In the genomic region with DNA sequence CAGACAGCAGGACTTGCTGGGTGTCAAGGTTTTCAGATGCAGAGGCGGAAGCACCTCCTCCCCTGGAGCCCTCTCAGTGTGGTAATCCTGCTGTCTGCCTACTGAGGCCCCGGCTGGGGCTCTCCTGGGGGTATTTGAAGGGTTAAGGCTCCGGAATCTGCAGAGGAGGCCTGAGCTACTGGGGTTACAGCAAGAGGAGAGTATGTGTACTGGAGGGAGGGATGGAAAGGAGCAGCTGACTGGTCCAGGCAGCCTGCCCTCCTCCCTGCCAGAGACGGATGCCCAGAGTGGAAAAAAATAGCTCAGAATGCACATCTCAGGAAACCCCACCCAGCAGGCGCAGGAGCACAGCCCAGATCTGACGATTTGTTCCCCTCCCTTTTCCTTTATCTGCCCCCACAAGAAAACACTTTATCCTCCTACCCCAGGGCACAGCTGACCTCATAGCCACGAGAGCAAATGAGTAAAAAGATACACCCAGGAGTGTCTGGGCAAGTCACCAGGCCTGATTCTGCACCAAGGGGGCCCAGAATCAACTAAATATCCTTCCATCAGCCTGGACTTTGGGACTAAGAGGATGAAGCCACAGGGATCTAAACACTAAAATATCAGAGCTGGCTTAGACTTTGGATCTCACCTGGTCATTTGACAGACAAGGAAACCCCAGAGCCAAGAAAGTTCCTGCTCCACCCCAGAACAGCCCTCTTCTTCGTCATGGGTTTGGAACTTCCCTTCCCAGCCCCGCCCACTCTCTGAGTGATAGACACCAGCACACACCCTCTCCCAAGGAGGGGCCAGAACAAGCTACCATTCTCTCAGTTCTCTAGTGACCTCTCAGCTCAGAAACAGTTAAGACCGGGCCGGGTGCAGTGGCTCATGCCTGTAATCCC, we compare ENCODE assay signal across 1 cellular context.
TF ChIP-seq lines count a peak whose summit lies in the region.

No MANE protein-coding gene starts in this region.

TF ChIP-seq in HepG2, 621 proteins besides CTCF, POLR2A, EP300 and RAD21 (continued from another document and continues in another):
- TF ChIP-seq ZNF776 (CRISPR knock-in tag; IDR thresholded peaks at IDR 0.05) (no peak), SALL2 (CRISPR knock-in tag; IDR thresholded peaks at IDR 0.05) (no peak), ZNF101 (CRISPR knock-in tag; IDR thresholded peaks at IDR 0.05; ENCODE audit: borderline replicate concordance, low read depth) (no peak), ATF7 (IDR thresholded peaks at IDR 0.05) (no peak), ATF7 (CRISPR knock-in tag; IDR thresholded peaks at IDR 0.05) (0 out of 2 replicates have a peak, but pooled peaks have one; percentile 14), ZNF329 (CRISPR knock-in tag; IDR thresholded peaks at IDR 0.05; ENCODE audit: low read depth) (no peak), TEAD3 (CRISPR knock-in tag; optimal IDR thresholded peaks at IDR 0.05; ENCODE audit: borderline replicate concordance) (peak; percentile 64), PLRG1 (conservative IDR thresholded peaks at IDR 0.05) (no peak), ZBTB7A (CRISPR knock-in tag; IDR thresholded peaks at IDR 0.05) (no peak), ZNF33B (CRISPR knock-in tag; IDR thresholded peaks at IDR 0.05) (no peak), ZSCAN9 (CRISPR knock-in tag; IDR thresholded peaks at IDR 0.05; ENCODE audit: borderline replicate concordance) (no peak), TGIF2 (CRISPR knock-in tag; IDR thresholded peaks at IDR 0.05) (peak; percentile 61), ZBTB1 (CRISPR knock-in tag; IDR thresholded peaks at IDR 0.05; ENCODE audit: borderline replicate concordance) (no peak), CBX1 (IDR thresholded peaks at IDR 0.05; ENCODE audit: low read depth) (no peak), ZNF768 (CRISPR knock-in tag; IDR thresholded peaks at IDR 0.05) (no peak), ZFYVE20 (CRISPR knock-in tag; IDR thresholded peaks at IDR 0.05; ENCODE audit: borderline replicate concordance, low read depth) (no peak), MTA1 (CRISPR knock-in tag; IDR thresholded peaks at IDR 0.05; ENCODE audit: borderline replicate concordance) (no peak), ASH2L (IDR thresholded peaks at IDR 0.05; ENCODE audit: insufficient read length, low read depth, low read length) (peak; percentile 49), PHF20 (CRISPR knock-in tag; IDR thresholded peaks at IDR 0.05) (no peak), ZNF816 (CRISPR knock-in tag; IDR thresholded peaks at IDR 0.05; ENCODE audit: borderline replicate concordance) (no peak), MXI1 (IDR thresholded peaks at IDR 0.05; ENCODE audit: borderline replicate concordance, low read depth, low read length) (peak; percentile 53; the same call in 1 of the 3 replicates), ZNF335 (CRISPR knock-in tag; IDR thresholded peaks at IDR 0.05) (no peak), ZMAT3 (CRISPR knock-in tag; conservative IDR thresholded peaks at IDR 0.05) (no peak), GATAD1 (CRISPR knock-in tag; IDR thresholded peaks at IDR 0.05) (no peak), ELF3 (CRISPR knock-in tag; IDR thresholded peaks at IDR 0.05) (peak; percentile 85), SOX5 (CRISPR knock-in tag; IDR thresholded peaks at IDR 0.05; ENCODE audit: borderline replicate concordance) (no peak; the same call in 1 of the 2 replicates), SRY (CRISPR knock-in tag; IDR thresholded peaks at IDR 0.05) (no peak), ZNF550 (CRISPR knock-in tag; IDR thresholded peaks at IDR 0.05; ENCODE audit: borderline replicate concordance) (no peak), ZNF883 (CRISPR knock-in tag; IDR thresholded peaks at IDR 0.05; ENCODE audit: not compliant biosample characterization) (no peak), SALL1 (CRISPR knock-in tag; IDR thresholded peaks at IDR 0.05) (peak; percentile 34; the same call in 1 of the 2 replicates), THYN1 (CRISPR knock-in tag; IDR thresholded peaks at IDR 0.05; ENCODE audit: borderline replicate concordance, low read depth) (no peak), KDM1A (CRISPR knock-in tag; IDR thresholded peaks at IDR 0.05) (no peak), ARID2 (CRISPR knock-in tag; IDR thresholded peaks at IDR 0.05; ENCODE audit: borderline replicate concordance) (no peak), ZNF781 (CRISPR knock-in tag; IDR thresholded peaks at IDR 0.05; ENCODE audit: borderline replicate concordance, not compliant biosample characterization) (no peak)
- TF ChIP-seq, protein P1, sequence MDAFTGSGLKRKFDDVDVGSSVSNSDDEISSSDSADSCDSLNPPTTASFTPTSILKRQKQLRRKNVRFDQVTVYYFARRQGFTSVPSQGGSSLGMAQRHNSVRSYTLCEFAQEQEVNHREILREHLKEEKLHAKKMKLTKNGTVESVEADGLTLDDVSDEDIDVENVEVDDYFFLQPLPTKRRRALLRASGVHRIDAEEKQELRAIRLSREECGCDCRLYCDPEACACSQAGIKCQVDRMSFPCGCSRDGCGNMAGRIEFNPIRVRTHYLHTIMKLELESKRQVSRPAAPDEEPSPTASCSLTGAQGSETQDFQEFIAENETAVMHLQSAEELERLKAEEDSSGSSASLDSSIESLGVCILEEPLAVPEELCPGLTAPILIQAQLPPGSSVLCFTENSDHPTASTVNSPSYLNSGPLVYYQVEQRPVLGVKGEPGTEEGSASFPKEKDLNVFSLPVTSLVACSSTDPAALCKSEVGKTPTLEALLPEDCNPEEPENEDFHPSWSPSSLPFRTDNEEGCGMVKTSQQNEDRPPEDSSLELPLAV (CRISPR knock-in tag; conservative IDR thresholded peaks at IDR 0.05; ENCODE audit: low read depth) = no peak
- TF ChIP-seq, protein P2, sequence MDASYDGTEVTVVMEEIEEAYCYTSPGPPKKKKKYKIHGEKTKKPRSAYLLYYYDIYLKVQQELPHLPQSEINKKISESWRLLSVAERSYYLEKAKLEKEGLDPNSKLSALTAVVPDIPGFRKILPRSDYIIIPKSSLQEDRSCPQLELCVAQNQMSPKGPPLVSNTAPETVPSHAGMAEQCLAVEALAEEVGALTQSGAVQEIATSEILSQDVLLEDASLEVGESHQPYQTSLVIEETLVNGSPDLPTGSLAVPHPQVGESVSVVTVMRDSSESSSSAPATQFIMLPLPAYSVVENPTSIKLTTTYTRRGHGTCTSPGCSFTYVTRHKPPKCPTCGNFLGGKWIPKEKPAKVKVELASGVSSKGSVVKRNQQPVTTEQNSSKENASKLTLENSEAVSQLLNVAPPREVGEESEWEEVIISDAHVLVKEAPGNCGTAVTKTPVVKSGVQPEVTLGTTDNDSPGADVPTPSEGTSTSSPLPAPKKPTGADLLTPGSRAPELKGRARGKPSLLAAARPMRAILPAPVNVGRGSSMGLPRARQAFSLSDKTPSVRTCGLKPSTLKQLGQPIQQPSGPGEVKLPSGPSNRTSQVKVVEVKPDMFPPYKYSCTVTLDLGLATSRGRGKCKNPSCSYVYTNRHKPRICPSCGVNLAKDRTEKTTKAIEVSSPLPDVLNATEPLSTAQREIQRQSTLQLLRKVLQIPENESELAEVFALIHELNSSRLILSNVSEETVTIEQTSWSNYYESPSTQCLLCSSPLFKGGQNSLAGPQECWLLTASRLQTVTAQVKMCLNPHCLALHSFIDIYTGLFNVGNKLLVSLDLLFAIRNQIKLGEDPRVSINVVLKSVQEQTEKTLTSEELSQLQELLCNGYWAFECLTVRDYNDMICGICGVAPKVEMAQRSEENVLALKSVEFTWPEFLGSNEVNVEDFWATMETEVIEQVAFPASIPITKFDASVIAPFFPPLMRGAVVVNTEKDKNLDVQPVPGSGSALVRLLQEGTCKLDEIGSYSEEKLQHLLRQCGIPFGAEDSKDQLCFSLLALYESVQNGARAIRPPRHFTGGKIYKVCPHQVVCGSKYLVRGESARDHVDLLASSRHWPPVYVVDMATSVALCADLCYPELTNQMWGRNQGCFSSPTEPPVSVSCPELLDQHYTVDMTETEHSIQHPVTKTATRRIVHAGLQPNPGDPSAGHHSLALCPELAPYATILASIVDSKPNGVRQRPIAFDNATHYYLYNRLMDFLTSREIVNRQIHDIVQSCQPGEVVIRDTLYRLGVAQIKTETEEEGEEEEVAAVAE (CRISPR knock-in tag; IDR thresholded peaks at IDR 0.05; ENCODE audit: borderline replicate concordance) = no peak
- TF ChIP-seq, protein P3, sequence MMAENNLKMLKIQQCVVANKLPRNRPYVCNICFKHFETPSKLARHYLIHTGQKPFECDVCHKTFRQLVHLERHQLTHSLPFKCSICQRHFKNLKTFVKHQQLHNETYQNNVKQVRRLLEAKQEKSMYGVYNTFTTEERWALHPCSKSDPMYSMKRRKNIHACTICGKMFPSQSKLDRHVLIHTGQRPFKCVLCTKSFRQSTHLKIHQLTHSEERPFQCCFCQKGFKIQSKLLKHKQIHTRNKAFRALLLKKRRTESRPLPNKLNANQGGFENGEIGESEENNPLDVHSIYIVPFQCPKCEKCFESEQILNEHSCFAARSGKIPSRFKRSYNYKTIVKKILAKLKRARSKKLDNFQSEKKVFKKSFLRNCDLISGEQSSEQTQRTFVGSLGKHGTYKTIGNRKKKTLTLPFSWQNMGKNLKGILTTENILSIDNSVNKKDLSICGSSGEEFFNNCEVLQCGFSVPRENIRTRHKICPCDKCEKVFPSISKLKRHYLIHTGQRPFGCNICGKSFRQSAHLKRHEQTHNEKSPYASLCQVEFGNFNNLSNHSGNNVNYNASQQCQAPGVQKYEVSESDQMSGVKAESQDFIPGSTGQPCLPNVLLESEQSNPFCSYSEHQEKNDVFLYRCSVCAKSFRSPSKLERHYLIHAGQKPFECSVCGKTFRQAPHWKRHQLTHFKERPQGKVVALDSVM (CRISPR knock-in tag; IDR thresholded peaks at IDR 0.05) = no peak
- TF ChIP-seq, protein P4, sequence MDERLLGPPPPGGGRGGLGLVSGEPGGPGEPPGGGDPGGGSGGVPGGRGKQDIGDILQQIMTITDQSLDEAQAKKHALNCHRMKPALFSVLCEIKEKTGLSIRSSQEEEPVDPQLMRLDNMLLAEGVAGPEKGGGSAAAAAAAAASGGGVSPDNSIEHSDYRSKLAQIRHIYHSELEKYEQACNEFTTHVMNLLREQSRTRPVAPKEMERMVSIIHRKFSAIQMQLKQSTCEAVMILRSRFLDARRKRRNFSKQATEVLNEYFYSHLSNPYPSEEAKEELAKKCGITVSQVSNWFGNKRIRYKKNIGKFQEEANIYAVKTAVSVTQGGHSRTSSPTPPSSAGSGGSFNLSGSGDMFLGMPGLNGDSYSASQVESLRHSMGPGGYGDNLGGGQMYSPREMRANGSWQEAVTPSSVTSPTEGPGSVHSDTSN (CRISPR knock-in tag; IDR thresholded peaks at IDR 0.05) = peak; percentile 80
- TF ChIP-seq, protein P5, sequence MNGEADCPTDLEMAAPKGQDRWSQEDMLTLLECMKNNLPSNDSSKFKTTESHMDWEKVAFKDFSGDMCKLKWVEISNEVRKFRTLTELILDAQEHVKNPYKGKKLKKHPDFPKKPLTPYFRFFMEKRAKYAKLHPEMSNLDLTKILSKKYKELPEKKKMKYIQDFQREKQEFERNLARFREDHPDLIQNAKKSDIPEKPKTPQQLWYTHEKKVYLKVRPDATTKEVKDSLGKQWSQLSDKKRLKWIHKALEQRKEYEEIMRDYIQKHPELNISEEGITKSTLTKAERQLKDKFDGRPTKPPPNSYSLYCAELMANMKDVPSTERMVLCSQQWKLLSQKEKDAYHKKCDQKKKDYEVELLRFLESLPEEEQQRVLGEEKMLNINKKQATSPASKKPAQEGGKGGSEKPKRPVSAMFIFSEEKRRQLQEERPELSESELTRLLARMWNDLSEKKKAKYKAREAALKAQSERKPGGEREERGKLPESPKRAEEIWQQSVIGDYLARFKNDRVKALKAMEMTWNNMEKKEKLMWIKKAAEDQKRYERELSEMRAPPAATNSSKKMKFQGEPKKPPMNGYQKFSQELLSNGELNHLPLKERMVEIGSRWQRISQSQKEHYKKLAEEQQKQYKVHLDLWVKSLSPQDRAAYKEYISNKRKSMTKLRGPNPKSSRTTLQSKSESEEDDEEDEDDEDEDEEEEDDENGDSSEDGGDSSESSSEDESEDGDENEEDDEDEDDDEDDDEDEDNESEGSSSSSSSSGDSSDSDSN (CRISPR knock-in tag; IDR thresholded peaks at IDR 0.05) = no peak
- TF ChIP-seq, protein P6, sequence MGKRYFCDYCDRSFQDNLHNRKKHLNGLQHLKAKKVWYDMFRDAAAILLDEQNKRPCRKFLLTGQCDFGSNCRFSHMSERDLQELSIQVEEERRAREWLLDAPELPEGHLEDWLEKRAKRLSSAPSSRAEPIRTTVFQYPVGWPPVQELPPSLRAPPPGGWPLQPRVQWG (CRISPR knock-in tag; IDR thresholded peaks at IDR 0.05; ENCODE audit: borderline replicate concordance, low read depth) = no peak
- TF ChIP-seq, protein P7, sequence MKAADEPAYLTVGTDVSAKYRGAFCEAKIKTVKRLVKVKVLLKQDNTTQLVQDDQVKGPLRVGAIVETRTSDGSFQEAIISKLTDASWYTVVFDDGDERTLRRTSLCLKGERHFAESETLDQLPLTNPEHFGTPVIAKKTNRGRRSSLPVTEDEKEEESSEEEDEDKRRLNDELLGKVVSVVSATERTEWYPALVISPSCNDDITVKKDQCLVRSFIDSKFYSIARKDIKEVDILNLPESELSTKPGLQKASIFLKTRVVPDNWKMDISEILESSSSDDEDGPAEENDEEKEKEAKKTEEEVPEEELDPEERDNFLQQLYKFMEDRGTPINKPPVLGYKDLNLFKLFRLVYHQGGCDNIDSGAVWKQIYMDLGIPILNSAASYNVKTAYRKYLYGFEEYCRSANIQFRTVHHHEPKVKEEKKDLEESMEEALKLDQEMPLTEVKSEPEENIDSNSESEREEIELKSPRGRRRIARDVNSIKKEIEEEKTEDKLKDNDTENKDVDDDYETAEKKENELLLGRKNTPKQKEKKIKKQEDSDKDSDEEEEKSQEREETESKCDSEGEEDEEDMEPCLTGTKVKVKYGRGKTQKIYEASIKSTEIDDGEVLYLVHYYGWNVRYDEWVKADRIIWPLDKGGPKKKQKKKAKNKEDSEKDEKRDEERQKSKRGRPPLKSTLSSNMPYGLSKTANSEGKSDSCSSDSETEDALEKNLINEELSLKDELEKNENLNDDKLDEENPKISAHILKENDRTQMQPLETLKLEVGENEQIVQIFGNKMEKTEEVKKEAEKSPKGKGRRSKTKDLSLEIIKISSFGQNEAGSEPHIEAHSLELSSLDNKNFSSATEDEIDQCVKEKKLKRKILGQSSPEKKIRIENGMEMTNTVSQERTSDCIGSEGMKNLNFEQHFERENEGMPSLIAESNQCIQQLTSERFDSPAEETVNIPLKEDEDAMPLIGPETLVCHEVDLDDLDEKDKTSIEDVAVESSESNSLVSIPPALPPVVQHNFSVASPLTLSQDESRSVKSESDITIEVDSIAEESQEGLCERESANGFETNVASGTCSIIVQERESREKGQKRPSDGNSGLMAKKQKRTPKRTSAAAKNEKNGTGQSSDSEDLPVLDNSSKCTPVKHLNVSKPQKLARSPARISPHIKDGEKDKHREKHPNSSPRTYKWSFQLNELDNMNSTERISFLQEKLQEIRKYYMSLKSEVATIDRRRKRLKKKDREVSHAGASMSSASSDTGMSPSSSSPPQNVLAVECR (CRISPR knock-in tag; IDR thresholded peaks at IDR 0.05; ENCODE audit: borderline replicate concordance) = peak; percentile 46; the same call in 1 of the 2 replicates
- TF ChIP-seq, protein P8, sequence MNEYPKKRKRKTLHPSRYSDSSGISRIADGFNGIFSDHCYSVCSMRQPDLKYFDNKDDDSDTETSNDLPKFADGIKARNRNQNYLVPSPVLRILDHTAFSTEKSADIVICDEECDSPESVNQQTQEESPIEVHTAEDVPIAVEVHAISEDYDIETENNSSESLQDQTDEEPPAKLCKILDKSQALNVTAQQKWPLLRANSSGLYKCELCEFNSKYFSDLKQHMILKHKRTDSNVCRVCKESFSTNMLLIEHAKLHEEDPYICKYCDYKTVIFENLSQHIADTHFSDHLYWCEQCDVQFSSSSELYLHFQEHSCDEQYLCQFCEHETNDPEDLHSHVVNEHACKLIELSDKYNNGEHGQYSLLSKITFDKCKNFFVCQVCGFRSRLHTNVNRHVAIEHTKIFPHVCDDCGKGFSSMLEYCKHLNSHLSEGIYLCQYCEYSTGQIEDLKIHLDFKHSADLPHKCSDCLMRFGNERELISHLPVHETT (CRISPR knock-in tag; conservative IDR thresholded peaks at IDR 0.05) = no peak
